Comparison of ENCODE assay signal across 8 cellular contexts in the genomic region with DNA sequence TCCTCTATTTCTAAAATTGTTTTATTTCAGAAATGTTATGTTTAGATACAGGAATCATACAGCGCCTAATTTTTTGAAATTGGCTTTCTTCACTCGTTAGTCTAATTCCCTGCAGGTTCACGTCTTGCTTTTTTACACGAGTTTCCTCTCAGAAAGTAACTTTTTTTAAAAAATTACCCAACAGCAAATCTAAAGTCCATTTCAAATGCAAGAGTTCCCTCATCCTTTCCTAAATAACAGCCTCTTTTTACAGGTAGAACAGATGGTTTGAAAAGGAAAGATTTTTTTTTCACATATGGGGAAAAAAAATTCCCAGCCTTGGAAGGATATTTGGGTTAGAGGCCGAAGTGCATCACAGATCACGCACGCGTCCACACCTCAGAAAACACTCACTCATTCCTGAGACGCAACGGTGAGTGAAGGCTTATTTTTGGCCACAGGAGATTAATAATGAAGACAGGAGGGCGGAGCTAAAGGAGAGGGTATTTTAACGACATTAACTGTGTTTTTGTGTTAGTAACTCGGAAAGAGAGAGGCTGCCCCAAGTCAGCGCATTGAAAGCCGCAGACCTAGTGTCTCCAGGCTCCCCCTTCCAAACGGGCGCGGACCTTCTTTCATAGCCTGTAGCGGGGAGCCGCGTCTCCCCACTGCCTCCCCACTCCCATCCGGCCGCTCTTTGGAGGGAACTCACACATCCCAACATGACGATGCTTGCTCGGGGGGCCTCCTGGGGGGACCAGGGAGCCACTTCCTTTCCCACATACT. TPM values are rescaled to one million over a fixed set of nuclear protein-coding genes. Genes with fewer than 3 reads are reported as not detected.
DNase-seq lines count a peak whose midpoint lies in the region; ATAC-seq, FAIRE-seq and TF ChIP-seq lines count a peak whose summit lies in the region.

No MANE protein-coding gene starts in this region.

- peak overlapping the region; percentile 97 for H3K9ac ChIP-seq in keratinocyte (ENCODE audit: control insufficient read depth, extremely low read depth, insufficient read depth, low read length)

- peak overlapping the region; percentile 70 for H3K4me3 Mint-ChIP-seq in activated CD4-positive, alpha-beta T cell treated with anti-CD3 and anti-CD28 coated beads, Interleukin-2, amount 10 ng/mL, durations not matched to agents 7 days and 5 days

- H3K36me3 ChIP-seq in keratinocyte (ENCODE audit: control insufficient read depth in 2 of 2, extremely low read depth in 1 of 2, insufficient read depth in 2 of 2, low read length in 2 of 2) (peaks cover 1 to 4% of the 10 kb centered on the region in 2 experiments), upper lobe of right lung (no peaks in the 10 kb centered on the region)

- dilution Hi-C loops in keratinocyte (cut with MboI; ENCODE audit: extremely low pct_ligation_motif_present, low sequenced_read_pairs) = no loop called here

- peak; percentile 26 for DNase-seq in stimulated activated CD4-positive, alpha-beta T cell treated with anti-CD3 and anti-CD28 coated beads, Interleukin-15, amount 100 ng/mL, for 24 hours
- no peak for DNase-seq in stimulated activated CD4-positive, alpha-beta T cell treated with anti-CD3 and anti-CD28 coated beads, Interleukin-4, amount 100 ng/mL, for 4 hours
- DNase-seq in activated CD4-positive, alpha-beta T cell treated with anti-CD3 and anti-CD28 coated beads, Interleukin-2, amount 10 ng/mL, durations not matched to agents 7 days and 5 days = peak; percentile 10
- no peak for DNase-seq in keratinocyte (ENCODE audit: low read depth, low spot score)
- DNase-seq in upper lobe of right lung = no peak
- DNase-seq in mesenteric fat pad (ENCODE audit: low spot score) = no peak
- DNase-seq in nucleus accumbens (lab: John Stamatoyannopoulos, UW) = no peak

- H3K4me1 Mint-ChIP-seq in activated CD4-positive, alpha-beta T cell treated with anti-CD3 and anti-CD28 coated beads, Interleukin-2, amount 10 ng/mL, durations not matched to agents 7 days and 5 days = peaks cover 26% of the 10 kb centered on the region

- intact Hi-C loops in upper lobe of right lung (cut with DNase I) = no loop called here

- H3K27ac ChIP-seq in keratinocyte (ENCODE audit: control insufficient read depth, insufficient read depth, low read length) = peak overlapping the region; percentile 94
- no peak overlapping the region for H3K27ac ChIP-seq in upper lobe of right lung

- H3K9me3 ChIP-seq in keratinocyte (ENCODE audit: control insufficient read depth, low read depth, low read length) (no peaks in the 10 kb centered on the region), upper lobe of right lung (no peaks in the 10 kb centered on the region)

- H4K20me1 ChIP-seq in keratinocyte (ENCODE audit: control insufficient read depth, extremely low read depth, insufficient read depth, low read length) = peaks cover 32% of the 10 kb centered on the region

- CTCF ChIA-PET in activated CD4-positive, alpha-beta T cell treated with anti-CD3 and anti-CD28 coated beads, Interleukin-2, amount 10 ng/mL, durations not matched to agents 7 days and 5 days (lab: Charles Lee) = interaction anchor here (1.2 kb wide), 1 partner anchor 16 kb away, joined by 3 read pairs; no protein-coding TSS in a partner anchor

- no peaks in the 10 kb centered on the region for H3K27me3 ChIP-seq in keratinocyte (ENCODE audit: control insufficient read depth, extremely low read depth, insufficient read depth, low read length)
- peaks cover 73% of the 10 kb centered on the region for H3K27me3 ChIP-seq in upper lobe of right lung

- H3K4me3 ChIP-seq in keratinocyte (ENCODE audit: control insufficient read depth in 2 of 3, extremely low read depth in 1 of 3, insufficient read depth in 2 of 3, low read depth in 1 of 3, low read length in 3 of 3) (peak overlapping the region; percentile 79 to 92 (median 80)), upper lobe of right lung (peak overlapping the region; percentile 58)

- H3K4me2 ChIP-seq in keratinocyte (ENCODE audit: control insufficient read depth, extremely low read depth, insufficient read depth, low read depth, low read length) = peak overlapping the region; percentile 95

- H3K27ac Mint-ChIP-seq in activated CD4-positive, alpha-beta T cell treated with anti-CD3 and anti-CD28 coated beads, Interleukin-2, amount 10 ng/mL, durations not matched to agents 7 days and 5 days = no peak overlapping the region

- POLR2A ChIA-PET in activated CD4-positive, alpha-beta T cell treated with anti-CD3 and anti-CD28 coated beads, Interleukin-2, amount 10 ng/mL, durations not matched to agents 7 days and 5 days (lab: Charles Lee) = interaction anchor here (0.6 kb wide), 1 partner anchor 19 kb away, joined by 3 read pairs; no protein-coding TSS in a partner anchor

- FAIRE-seq in keratinocyte (lab: Jason Lieb, UNC) = peak; percentile 56

- H3K4me1 ChIP-seq in keratinocyte (ENCODE audit: control insufficient read depth, extremely low read depth, insufficient read depth, low read length) (peaks cover 47% of the 10 kb centered on the region), upper lobe of right lung (peaks cover 25% of the 10 kb centered on the region)

- ATAC-seq in upper lobe of right lung = no peak
- ATAC-seq in GM21390 (IDR thresholded peaks at IDR 0.05; ENCODE audit: unreplicated experiment) = no peak

- H2AFZ ChIP-seq in keratinocyte (ENCODE audit: control insufficient read depth, low read length) = peak overlapping the region; percentile 49

- H3K9me1 ChIP-seq in keratinocyte (ENCODE audit: control insufficient read depth, extremely low read depth, insufficient read depth, low read length) = peaks cover 5% of the 10 kb centered on the region

- peaks cover 70% of the 10 kb centered on the region for H3K27me3 Mint-ChIP-seq in activated CD4-positive, alpha-beta T cell treated with anti-CD3 and anti-CD28 coated beads, Interleukin-2, amount 10 ng/mL, durations not matched to agents 7 days and 5 days

- H3K79me2 ChIP-seq in keratinocyte (ENCODE audit: control insufficient read depth, insufficient read depth, low read length) = peaks cover 41% of the 10 kb centered on the region

- TF ChIP-seq CTCF in keratinocyte (optimal IDR thresholded peaks at IDR 0.05 in 1 of 3, IDR thresholded peaks at IDR 0.05 in 1 of 3, conservative IDR thresholded peaks at IDR 0.05 in 1 of 3; ENCODE audit: extremely low read depth in 1 of 3, insufficient read depth in 2 of 3, low read length in 3 of 3) (no peak), upper lobe of right lung (IDR thresholded peaks at IDR 0.05) (no peak)

- no peaks in the 10 kb centered on the region for H3K9me3 Mint-ChIP-seq in activated CD4-positive, alpha-beta T cell treated with anti-CD3 and anti-CD28 coated beads, Interleukin-2, amount 10 ng/mL, durations not matched to agents 7 days and 5 days

- peaks cover 2% of the 10 kb centered on the region for H3K36me3 Mint-ChIP-seq in activated CD4-positive, alpha-beta T cell treated with anti-CD3 and anti-CD28 coated beads, Interleukin-2, amount 10 ng/mL, durations not matched to agents 7 days and 5 days (ENCODE audit: low read depth)

RNA-seq across cellular contexts. Expression of a gene that starts 0.9 kb away (rescaled TPM):
- under 1 TPM in 1 of 2 experiments, not detected in 1; 0.07 TPM for total RNA-seq in activated CD4-positive, alpha-beta T cell treated with anti-CD3 and anti-CD28 coated beads, Interleukin-2, amount 10 ng/mL, durations not matched to agents 7 days and 5 days
- polyA plus RNA-seq in keratinocyte = 16.6 to 23.4 TPM (median 18.4 TPM) in 3 replicates
- polyA plus RNA-seq in keratinocyte (2011; ENCODE audit: low read depth) = 11.0 TPM
- polyA plus RNA-seq in keratinocyte (2011; cell fraction: cytosol; rRNA removed) = 13.0 and 20.1 TPM in 2 replicates
- 54.2 and 65.2 TPM in 2 replicates for polyA plus RNA-seq in keratinocyte (2011; cell fraction: nucleus; rRNA removed)
- 30.8 and 35.3 TPM in 2 replicates for polyA plus RNA-seq in keratinocyte (2012; ENCODE audit: low replicate concordance)
- polyA minus RNA-seq in keratinocyte = 28.0 to 48.3 TPM (median 30.7 TPM) in 3 replicates
- polyA minus RNA-seq in keratinocyte (2011; cell fraction: cytosol; rRNA and poly(A)+ RNA removed) = 40.3 TPM
- polyA minus RNA-seq in keratinocyte (2011; cell fraction: nucleus; rRNA and poly(A)+ RNA removed) = 80.7 and 89.5 TPM in 2 replicates
- total RNA-seq in upper lobe of right lung (10.9 TPM), mesenteric fat pad (not detected)

Comparison
In these comparisons a context has a peak if more than half of its experiments do, and no peak if none do; other contexts are left out.
1. DNase-seq: peak in stimulated activated CD4-positive, alpha-beta T cell treated with anti-CD3 and anti-CD28 coated beads, Interleukin-15, amount 100 ng/mL, for 24 hours (single experiment) and activated CD4-positive, alpha-beta T cell treated with anti-CD3 and anti-CD28 coated beads, Interleukin-2, amount 10 ng/mL, durations not matched to agents 7 days and 5 days (single experiment); none in stimulated activated CD4-positive, alpha-beta T cell treated with anti-CD3 and anti-CD28 coated beads, Interleukin-4, amount 100 ng/mL, for 4 hours (0 of 2), keratinocyte (single experiment), upper lobe of right lung (single experiment), mesenteric fat pad (single experiment) and nucleus accumbens (0 of 56).
2. RNA of a gene that starts 0.9 kb away (total RNA-seq): 10.9 TPM in upper lobe of right lung (single experiment); 0.07 TPM in activated CD4-positive, alpha-beta T cell treated with anti-CD3 and anti-CD28 coated beads, Interleukin-2, amount 10 ng/mL, durations not matched to agents 7 days and 5 days and not detected in mesenteric fat pad (single experiment); every median in the first group is over 10 times any median in the second.